Comparison of ENCODE assay signal across 26 cellular contexts in genomic region chr3:161964856-161965255, GRCh38.
"Had no signal": no experiment of that assay in that cellular context is flagged by ENCODE, and none has a peak within 500 bp of the region (broad histone marks: within the 10 kb centered on the region; RNA-seq: fewer than 3 reads in every experiment).

No MANE protein-coding gene starts in this region.

- ATAC-seq: effector memory CD8-positive, alpha-beta T cell; esophagus mucosa; gastrocnemius medialis; heart right ventricle; left cardiac atrium; left lung; left ventricle myocardium superior; lower lobe of right lung; mucosa of descending colon; naive thymus-derived CD8-positive, alpha-beta T cell had no signal

- H3K9me3 ChIP-seq: esophagus squamous epithelium, gastrocnemius medialis, left lung, lower lobe of right lung, mucosa of descending colon had no signal

- DNase-seq: cortex of kidney; effector CD8-positive, alpha-beta T cell; effector memory CD8-positive, alpha-beta T cell; endodermal cell; erythroblast; esophagus squamous epithelium; foreskin fibroblast; foreskin melanocyte; gastrocnemius medialis; glutamatergic neuron; head of caudate nucleus; heart right ventricle; hippocampal formation; left cardiac atrium; left lung; left ventricle myocardium superior; lower lobe of right lung; mesenchymal stem cell; mucosa of descending colon; naive B cell; naive thymus-derived CD8-positive, alpha-beta T cell had no signal

- FAIRE-seq: endometrium, islet of Langerhans, keratinocyte had no signal

- H3K4me3 ChIP-seq: esophagus squamous epithelium, gastrocnemius medialis, heart right ventricle, left lung, lower lobe of right lung, mucosa of descending colon had no signal

- H3K27ac ChIP-seq: epithelial cell of prostate, esophagus squamous epithelium, gastrocnemius medialis, heart right ventricle, left lung, lower lobe of right lung had no signal

- H3K36me3 ChIP-seq: esophagus squamous epithelium, gastrocnemius medialis, heart right ventricle, left lung, lower lobe of right lung had no signal

- H3K27me3 ChIP-seq: esophagus squamous epithelium, gastrocnemius medialis, heart right ventricle, left lung had no signal

- H3K4me1 ChIP-seq: esophagus squamous epithelium, gastrocnemius medialis, heart right ventricle, left lung, lower lobe of right lung had no signal
